In the genomic region with DNA sequence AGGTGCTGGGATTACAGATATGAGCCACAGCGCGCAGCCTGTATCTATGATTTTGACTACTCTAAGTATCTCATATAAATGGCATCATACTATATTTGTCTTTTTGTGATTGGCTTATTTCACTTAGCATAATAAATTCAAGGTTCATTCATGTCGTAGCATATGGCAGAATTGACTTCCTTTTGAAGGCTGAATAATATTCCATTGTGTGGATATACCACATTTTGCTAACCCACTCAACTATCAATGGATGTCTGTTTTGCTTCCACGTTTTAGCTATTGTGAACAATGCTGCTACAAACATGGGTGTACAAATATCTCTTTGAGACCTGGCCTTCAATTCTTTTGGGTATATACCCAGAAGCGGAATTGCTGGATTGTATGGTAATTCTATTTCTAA, we compare ENCODE assay signal across 11 cellular contexts. TPM values are rescaled to one million over a fixed set of nuclear protein-coding genes. Genes with fewer than 3 reads are reported as not detected.
"Had no signal": no experiment of that assay in that cellular context is flagged by ENCODE, and none has a peak within 500 bp of the region (broad histone marks: within the 10 kb centered on the region; RNA-seq: fewer than 3 reads in every experiment).

No MANE protein-coding gene starts in this region.

- H3K9ac ChIP-seq: GM23248 had no signal

- H3K27ac Mint-ChIP-seq: IgD-negative memory B cell had no signal

- H3K36me3 ChIP-seq: HAP-1 had no signal

- H3K4me3 ChIP-seq: GM23248, HAP-1 had no signal

- H3K4me3 Mint-ChIP-seq: IgD-negative memory B cell had no signal

- ATAC-seq: HCT116, HepG2 had no signal

- H3K4me1 ChIP-seq: HAP-1 had no signal

- H3K27ac ChIP-seq: GM23248, HL-60 had no signal

- DNase-seq: GM23248, GOT3, H7, KG1 had no signal

- H2AFZ ChIP-seq: GM23248 had no signal

RNA-seq across cellular contexts. Expression of a gene that starts 10.1 kb away (rescaled TPM):
- total RNA-seq: GM23248, HepG2 had no signal
- polyA plus RNA-seq: HepG2, IgD-negative memory B cell had no signal

RNA-seq across cellular contexts. Expression of a gene that starts 24.7 kb away (rescaled TPM):
- total RNA-seq: GM23248, H4, H7, HepG2, HT1080 had no signal
- polyA plus RNA-seq: GM23248, HepG2, IgD-negative memory B cell had no signal
